9 cellular contexts compared by ENCODE assay signal in the genomic region with DNA sequence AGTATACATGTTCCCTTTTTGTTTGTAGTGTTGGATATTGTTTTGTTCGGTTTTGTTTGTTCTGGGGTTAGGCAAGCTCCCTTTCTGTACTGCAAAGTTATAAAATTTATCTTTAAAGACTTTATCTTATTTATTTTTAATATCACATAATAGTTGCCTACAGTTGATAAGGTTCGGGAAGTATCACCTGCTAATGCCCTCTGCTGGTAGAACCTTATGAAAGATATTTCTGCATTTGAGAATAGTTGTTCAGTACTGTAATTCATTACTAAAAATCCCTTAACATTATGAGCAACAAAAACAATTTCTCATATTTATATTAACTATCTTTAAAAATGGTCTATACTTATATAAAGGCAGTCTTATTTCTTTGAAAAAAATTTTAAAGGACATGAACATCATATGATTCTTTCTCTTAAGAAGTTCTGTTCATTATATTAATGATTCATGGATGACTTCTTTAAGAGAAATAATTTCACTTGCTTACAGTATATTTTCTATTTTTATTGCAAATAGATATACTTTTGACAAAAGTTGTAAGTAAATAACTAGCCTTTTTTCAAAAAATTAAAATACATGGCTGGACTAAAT.
DNase-seq lines count a peak whose midpoint lies in the region; ATAC-seq and TF ChIP-seq lines count a peak whose summit lies in the region.
"Had no signal": no experiment of that assay in that cellular context is flagged by ENCODE, and none has a peak within 500 bp of the region (broad histone marks: within the 10 kb centered on the region; RNA-seq: fewer than 3 reads in every experiment).

No MANE protein-coding gene starts in this region.

- no peak for ATAC-seq in HG03342 (IDR thresholded peaks at IDR 0.05; ENCODE audit: unreplicated experiment)
- ATAC-seq: right cardiac atrium had no signal

- no peaks in the 10 kb centered on the region for H3K9me3 ChIP-seq in BE2C

- no peaks in the 10 kb centered on the region for H3K4me1 ChIP-seq in BE2C

- TF ChIP-seq CTCF in BE2C (IDR thresholded peaks at IDR 0.05; ENCODE audit: low read depth, low read length): peak; percentile 30; the same call in 1 of the 2 replicates

- in situ Hi-C loops in SK-MEL-5 (cut with HindIII; ENCODE audit: low pct_unique_long_range_greater_than_20kb, low sequenced_read_pairs): no loop called here

- H3K36me3 ChIP-seq in BE2C: no peaks in the 10 kb centered on the region

- no peak overlapping the region for H3K4me3 ChIP-seq in BE2C (ENCODE audit: low read depth, low read length)

- H3K27me3 ChIP-seq in BE2C: no peaks in the 10 kb centered on the region

- DNase-seq in BE2C: no peak
- peak; percentile 33 for DNase-seq in HT-29 (ENCODE audit: low spot score)
- peak; percentile 44 for DNase-seq in SK-MEL-5 (ENCODE audit: low read depth, low spot score)
- DNase-seq in kidney tubule cell (ENCODE audit: low spot score): peak; percentile 2
- DNase-seq in activated T-cell treated with anti-CD3 and anti-CD28 coated beads, Interleukin-2, amount 50 U/mL, for 1 hour: no peak
- no peak for DNase-seq in stimulated activated CD4-positive, alpha-beta T cell treated with anti-CD3 and anti-CD28 coated beads, Interleukin-4, amount 100 ng/mL, for 1 hour
- no peak for DNase-seq in NOMO-1 treated with dmso at 0.1 percent for 144 hours (lab: John Stamatoyannopoulos, UW; ENCODE audit: unreplicated experiment)
- DNase-seq: right cardiac atrium had no signal

Comparison
In these comparisons a context has a peak if more than half of its experiments do, and no peak if none do; other contexts are left out.
1. DNase-seq: peak in HT-29 (single experiment), SK-MEL-5 (single experiment) and kidney tubule cell (single experiment); none in BE2C (single experiment), activated T-cell treated with anti-CD3 and anti-CD28 coated beads, Interleukin-2, amount 50 U/mL, for 1 hour (single experiment), stimulated activated CD4-positive, alpha-beta T cell treated with anti-CD3 and anti-CD28 coated beads, Interleukin-4, amount 100 ng/mL, for 1 hour (single experiment) and NOMO-1 treated with dmso at 0.1 percent for 144 hours (single experiment).